24 cellular contexts compared by ENCODE assay signal in genomic region chr6:45206793-45207492, GRCh38.
"Had no signal": no experiment of that assay in that cellular context is flagged by ENCODE, and none has a peak within 500 bp of the region (broad histone marks: within the 10 kb centered on the region; RNA-seq: fewer than 3 reads in every experiment).

No MANE protein-coding gene starts in this region.

- H3K36me3 ChIP-seq: esophagus squamous epithelium, gastroesophageal sphincter, upper lobe of left lung had no signal

- FAIRE-seq: astrocyte, small intestine had no signal

- H3K27me3 Mint-ChIP-seq: activated CD4-positive, alpha-beta memory T cell treated with anti-CD3 and anti-CD28 coated beads for 36 hours; activated CD8-positive, alpha-beta memory T cell treated with anti-CD3 and anti-CD28 coated beads, Interleukin-2, amount 10 ng/mL, durations not matched to agents 7 days and 5 days; naive thymus-derived CD4-positive, alpha-beta T cell; stimulated activated naive B cell treated with anti-CD40 and anti-IgM and Interleukin-4, amounts not matched to agents 10 μg/mL and 1 μg/mL and 100 μg/mL, for 72 hours; T-helper 17 cell had no signal

- DNase-seq: activated CD4-positive, alpha-beta memory T cell treated with anti-CD3 and anti-CD28 coated beads for 36 hours; activated CD8-positive, alpha-beta memory T cell treated with anti-CD3 and anti-CD28 coated beads, Interleukin-2, amount 10 ng/mL, durations not matched to agents 7 days and 5 days; activated effector memory CD4-positive, alpha-beta T cell treated with anti-CD3 and anti-CD28 coated beads, Interleukin-2, amount 50 U/mL, for 16 hours; activated naive CD4-positive, alpha-beta T cell treated with anti-CD3 and anti-CD28 coated beads, Interleukin-2, amount 50 U/mL, for 16 hours; esophagus squamous epithelium; head of caudate nucleus; hypothalamus; left ventricle myocardium inferior; naive thymus-derived CD4-positive, alpha-beta T cell; posterior cingulate gyrus; small intestine; stimulated activated CD4-positive, alpha-beta T cell treated with anti-CD3 and anti-CD28 coated beads, Interleukin-2, amount 100 ng/mL, for 24 hours; stimulated activated naive B cell treated with anti-CD40 and anti-IgM and Interleukin-4, amounts not matched to agents 10 μg/mL and 1 μg/mL and 100 μg/mL, for 72 hours; SW 1271; T-helper 17 cell; upper lobe of left lung had no signal

- H3K27ac ChIP-seq: coronary artery, esophagus squamous epithelium, gastroesophageal sphincter, left ventricle myocardium inferior, SK-N-MC, upper lobe of left lung, VCaP had no signal

- ATAC-seq: activated CD4-positive, CD25-positive, alpha-beta regulatory T cell treated with anti-CD3 and anti-CD28 coated beads, Interleukin-2, amount 50 U/mL, for 24 hours; activated CD8-positive, alpha-beta memory T cell treated with anti-CD3 and anti-CD28 coated beads, Interleukin-2, amount 10 ng/mL, durations not matched to agents 7 days and 5 days; gastroesophageal sphincter; naive thymus-derived CD4-positive, alpha-beta T cell; sciatic nerve; stimulated activated naive B cell treated with anti-CD40 and anti-IgM and Interleukin-4, amounts not matched to agents 10 μg/mL and 1 μg/mL and 100 μg/mL, for 72 hours; T-helper 17 cell had no signal

- H3K4me1 Mint-ChIP-seq: neural crest cell; stimulated activated naive B cell treated with anti-CD40 and anti-IgM and Interleukin-4, amounts not matched to agents 10 μg/mL and 1 μg/mL and 100 μg/mL, for 72 hours; T-helper 17 cell had no signal

- H3K27me3 ChIP-seq: esophagus squamous epithelium, gastroesophageal sphincter, upper lobe of left lung had no signal

- H3K27ac Mint-ChIP-seq: activated CD4-positive, alpha-beta memory T cell treated with anti-CD3 and anti-CD28 coated beads for 36 hours; activated CD8-positive, alpha-beta memory T cell treated with anti-CD3 and anti-CD28 coated beads, Interleukin-2, amount 10 ng/mL, durations not matched to agents 7 days and 5 days; naive thymus-derived CD4-positive, alpha-beta T cell; stimulated activated naive B cell treated with anti-CD40 and anti-IgM and Interleukin-4, amounts not matched to agents 10 μg/mL and 1 μg/mL and 100 μg/mL, for 72 hours; T-helper 17 cell had no signal

- H3K4me3 Mint-ChIP-seq: activated CD4-positive, alpha-beta memory T cell treated with anti-CD3 and anti-CD28 coated beads for 36 hours; activated CD8-positive, alpha-beta memory T cell treated with anti-CD3 and anti-CD28 coated beads, Interleukin-2, amount 10 ng/mL, durations not matched to agents 7 days and 5 days; neural crest cell; stimulated activated naive B cell treated with anti-CD40 and anti-IgM and Interleukin-4, amounts not matched to agents 10 μg/mL and 1 μg/mL and 100 μg/mL, for 72 hours; T-helper 17 cell had no signal

- H3K4me1 ChIP-seq: esophagus squamous epithelium, gastroesophageal sphincter, left ventricle myocardium inferior, upper lobe of left lung had no signal

- H3K4me3 ChIP-seq: coronary artery, esophagus squamous epithelium, gastroesophageal sphincter, left ventricle myocardium inferior, SK-N-MC, upper lobe of left lung had no signal
